In the genomic region with DNA sequence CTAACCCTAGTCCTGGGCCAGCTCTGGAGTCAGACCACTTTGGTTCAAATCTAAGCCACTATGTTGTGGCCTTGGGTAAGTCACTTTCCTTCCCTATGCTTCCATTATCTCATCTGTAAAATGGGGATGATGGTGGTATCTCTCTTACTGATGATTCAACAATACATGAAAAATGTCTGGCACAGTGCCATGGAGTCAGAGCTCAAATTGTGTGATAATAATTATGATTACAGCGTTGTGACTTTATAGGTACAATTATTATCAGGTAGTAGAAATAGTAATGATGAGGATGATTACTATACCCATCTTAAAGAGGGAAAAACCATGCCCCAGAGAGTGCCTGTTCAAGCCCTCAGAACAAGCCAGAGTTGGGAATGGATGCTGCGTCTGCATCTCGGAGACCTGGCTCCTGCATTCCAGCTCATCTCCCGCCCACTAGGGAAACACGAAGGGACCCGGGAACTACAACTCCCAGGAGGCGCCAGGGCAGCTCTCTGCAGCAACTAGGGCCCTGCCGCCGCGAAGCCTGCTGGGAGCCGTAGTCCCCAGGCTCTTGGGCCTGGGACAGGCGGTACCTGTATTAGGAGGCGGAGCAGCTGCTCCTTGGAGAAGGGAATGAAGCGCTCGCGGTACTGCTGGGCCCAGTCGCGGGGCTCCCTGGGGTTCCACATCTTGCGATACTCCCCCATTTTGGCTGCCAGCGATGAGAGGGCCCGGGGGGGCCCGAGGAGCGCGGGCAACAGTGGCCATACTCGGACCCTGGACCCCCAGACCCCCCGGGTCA, we compare ENCODE assay signal across 8 cellular contexts. TPM values are rescaled to one million over a fixed set of nuclear protein-coding genes. Genes with fewer than 3 reads are reported as not detected.
DNase-seq lines count a peak whose midpoint lies in the region; ATAC-seq and TF ChIP-seq lines count a peak whose summit lies in the region.

No MANE protein-coding gene starts in this region.

- H3K36me3 ChIP-seq in BLaER1 (peaks cover 6% of the 10 kb centered on the region; the same call in 1 of the 2 replicates), left lung (no peaks in the 10 kb centered on the region)

- peak overlapping the region; percentile 83 for H3K9ac ChIP-seq in BLaER1

- H3K4me2 ChIP-seq in BLaER1, result peak overlapping the region; percentile 98

- peaks cover 55% of the 10 kb centered on the region for H3K4me1 ChIP-seq in BLaER1
- H3K4me1 ChIP-seq in left lung, result peaks cover 0 to 18% of the 10 kb centered on the region in 2 donors

- H3K9me3 ChIP-seq in BLaER1 (no peaks in the 10 kb centered on the region), left lung (no peaks in the 10 kb centered on the region)

- DNase-seq in NCI-H748 (lab: John Stamatoyannopoulos, UW; ENCODE audit: unreplicated experiment), result peak; percentile 99
- peak; percentile 90 to 93 for DNase-seq in activated CD4-positive, alpha-beta T cell treated with anti-CD3 and anti-CD28 coated beads, Interleukin-2, amount 50 U/mL, for 48 hours
- peak; percentile 97 for DNase-seq in dermis blood vessel endothelial cell
- peak; percentile 97 to 98 for DNase-seq in left lung
- peak; percentile 85 for DNase-seq in stimulated activated CD4-positive, alpha-beta T cell treated with anti-CD3 and anti-CD28 coated beads, Interleukin-2, amount 100 ng/mL, for 4 hours (ENCODE audit: low read depth)

- H3K27ac ChIP-seq in BLaER1 (peak overlapping the region; percentile 87), left lung (peak overlapping the region; percentile 91 to 96)

- H3K4me3 ChIP-seq in BLaER1 (peak overlapping the region; percentile 69), left lung (peak overlapping the region; percentile 55 to 61)

- intact Hi-C loops in left lung (cut with DNase I), result no loop called here

- no peak for TF ChIP-seq CTCF in left lung (IDR thresholded peaks at IDR 0.05)

- ATAC-seq in GM19351 (IDR thresholded peaks at IDR 0.05; ENCODE audit: unreplicated experiment) (peak; percentile 56), HG03558 (IDR thresholded peaks at IDR 0.05; ENCODE audit: extremely low read depth, unreplicated experiment) (peak; percentile 39), left lung (peak; percentile 93)

- H3K27me3 ChIP-seq in BLaER1, result no peaks in the 10 kb centered on the region
- no peaks in the 10 kb centered on the region for H3K27me3 ChIP-seq in left lung

- H4K20me1 ChIP-seq in BLaER1, result no peaks in the 10 kb centered on the region

RNA-seq across cellular contexts. Expression of gene TMEM143, which starts 0.8 kb away (rescaled TPM):
- total RNA-seq in dermis blood vessel endothelial cell, result 1.9 and 3.8 TPM in 2 replicates
- total RNA-seq in left lung, result 10 to 100 TPM in 1 of 2 donors, 1 to 10 TPM in 1; 9.8 to 10.6 TPM

RNA-seq across cellular contexts. Expression of gene SYNGR4, which starts 1.3 kb away (rescaled TPM):
- total RNA-seq in dermis blood vessel endothelial cell (not detected in 2 replicates), left lung (not detected)

RNA-seq across cellular contexts. Expression of gene KDELR1, which starts 28.4 kb away (rescaled TPM):
- total RNA-seq in dermis blood vessel endothelial cell (37.6 and 70.8 TPM in 2 replicates), left lung (100 to 1,000 TPM; 171 to 187 TPM)

RNA-seq across cellular contexts. Expression of gene GRIN2D, which starts 30.6 kb away (rescaled TPM):
- total RNA-seq in dermis blood vessel endothelial cell (0.51 and 0.79 TPM in 2 replicates), left lung (1 to 10 TPM in 1 of 2 donors, under 1 TPM in 1; 0.94 to 1.3 TPM)

RNA-seq across cellular contexts. Expression of gene EMP3, which starts 37.6 kb away (rescaled TPM):
- total RNA-seq in dermis blood vessel endothelial cell, result 4.0 and 7.3 TPM in 2 replicates
- 100 to 1,000 TPM; 127 to 320 TPM for total RNA-seq in left lung

Comparison
In these comparisons a context has a peak if more than half of its experiments do, and no peak if none do; other contexts are left out.
1. Peak in every context shown above with its lines: DNase-seq, ATAC-seq, H3K4me3 ChIP-seq and H3K27ac ChIP-seq.
2. ATAC-seq: peak in every context shown above with its lines; median percentile 93 in left lung; 56 in GM19351; 39 in HG03558.